1 cellular context compared by ENCODE assay signal in genomic region chr16:66920924-66921680, GRCh38.
TF ChIP-seq lines count a peak whose summit lies in the region.

No MANE protein-coding gene starts in this region.

TF ChIP-seq in GM23338, 12 proteins besides CTCF, POLR2A, EP300 and RAD21 (continued from another document):
- no peak for TF ChIP-seq ETS1 (IDR thresholded peaks at IDR 0.05)
- no peak for TF ChIP-seq JUNB (IDR thresholded peaks at IDR 0.05; ENCODE audit: unreplicated experiment)
- TF ChIP-seq EZH2 (IDR thresholded peaks at IDR 0.05; ENCODE audit: low read depth, unreplicated experiment), result no peak
- TF ChIP-seq ZNF462 (CRISPR knock-in tag; IDR thresholded peaks at IDR 0.05), result no peak
